23 cellular contexts compared by ENCODE assay signal in genomic region chr10:12397931-12398330, GRCh38.
"Had no signal": no experiment of that assay in that cellular context is flagged by ENCODE, and none has a peak within 500 bp of the region (broad histone marks: within the 10 kb centered on the region; RNA-seq: fewer than 3 reads in every experiment).

No MANE protein-coding gene starts in this region.

- DNase-seq: activated CD4-positive, alpha-beta T cell treated with anti-CD3 and anti-CD28 coated beads, Interleukin-2, amount 10 ng/mL, durations not matched to agents 7 days and 5 days; activated CD4-positive, CD25-positive, alpha-beta regulatory T cell treated with anti-CD3 and anti-CD28 coated beads, Interleukin-2, amount 50 U/mL, for 72 hours; activated gamma-delta T cell; activated naive CD4-positive, alpha-beta T cell treated with anti-CD3 and anti-CD28 coated beads, Interleukin-2, amount 10 ng/mL, durations not matched to agents 7 days and 5 days; activated T-cell treated with anti-CD3 and anti-CD28 coated beads, Interleukin-2, amount 50 U/mL, for 24 hours; amygdala; body of pancreas; dorsolateral prefrontal cortex; effector memory CD4-positive, alpha-beta T cell; heart left ventricle; kidney glomerular epithelial cell; lower lobe of right lung; mesendoderm; right lobe of liver; stimulated activated CD4-positive, alpha-beta T cell treated with anti-CD3 and anti-CD28 coated beads, Interleukin-4, amount 100 ng/mL, for 24 hours; stimulated activated naive CD8-positive, alpha-beta T cell treated with anti-CD3 and anti-CD28 coated beads, Interleukin-15, amount 100 ng/mL, for 72 hours; substantia nigra; T-helper 9 cell; upper lobe of left lung had no signal

- ATAC-seq: body of pancreas; heart left ventricle; stimulated activated effector memory CD8-positive, alpha-beta T cell treated with anti-CD3 and anti-CD28 coated beads, Interleukin-12 subunit alpha, Interleukin-12 subunit beta, amount 100 ng/mL, for 72 hours; stimulated activated naive CD8-positive, alpha-beta T cell treated with anti-CD3 and anti-CD28 coated beads, Interleukin-15, amount 100 ng/mL, for 72 hours had no signal

- H3K36me3 ChIP-seq: heart left ventricle, lower lobe of right lung, right lobe of liver, upper lobe of left lung had no signal

- H3K4me1 ChIP-seq: heart left ventricle, right lobe of liver had no signal

- H3K27me3 ChIP-seq: body of pancreas, dorsolateral prefrontal cortex, right lobe of liver, upper lobe of left lung had no signal

- H3K9me3 ChIP-seq: body of pancreas, heart left ventricle, lower lobe of right lung, right lobe of liver, upper lobe of left lung had no signal

- H3K27ac ChIP-seq: coronary artery, heart left ventricle, lower lobe of right lung, right lobe of liver, skin epidermis, upper lobe of left lung, VCaP had no signal

- H3K4me3 ChIP-seq: body of pancreas, coronary artery, dorsolateral prefrontal cortex, heart left ventricle, lower lobe of right lung, right lobe of liver, skin epidermis, upper lobe of left lung had no signal
